ENCODE assay signal across 22 cellular contexts in genomic region chr19:38162094-38162493, GRCh38.
"Had no signal": no experiment of that assay in that cellular context is flagged by ENCODE, and none has a peak within 500 bp of the region (broad histone marks: within the 10 kb centered on the region; RNA-seq: fewer than 3 reads in every experiment).

No MANE protein-coding gene starts in this region.

- H3K4me3 Mint-ChIP-seq: immature natural killer cell; neural progenitor cell; stimulated activated naive CD8-positive, alpha-beta T cell treated with anti-CD3 and anti-CD28 coated beads, Interleukin-15, amount 100 ng/mL, for 72 hours had no signal

- ATAC-seq: gastroesophageal sphincter; heart right ventricle; naive thymus-derived CD4-positive, alpha-beta T cell; right lobe of liver; stimulated activated naive CD8-positive, alpha-beta T cell treated with anti-CD3 and anti-CD28 coated beads, Interleukin-15, amount 100 ng/mL, for 72 hours had no signal

- DNase-seq: activated CD4-positive, alpha-beta T cell treated with anti-CD3 and anti-CD28 coated beads, Interleukin-2, amount 50 U/mL, for 1 hour; activated CD8-positive, alpha-beta memory T cell treated with anti-CD3 and anti-CD28 coated beads, Interleukin-2, amount 50 U/mL, for 4 hours; activated effector memory CD4-positive, alpha-beta T cell treated with Interleukin-2 at 50 U/mL for 16 hours; activated naive CD4-positive, alpha-beta T cell treated with anti-CD3 and anti-CD28 coated beads, Interleukin-2, amount 50 U/mL, for 16 hours; activated T-cell treated with anti-CD3 and anti-CD28 coated beads, Interleukin-2, amount 50 U/mL, for 48 hours; central memory CD4-positive, alpha-beta T cell; dorsolateral prefrontal cortex; heart right ventricle; immature natural killer cell; naive thymus-derived CD4-positive, alpha-beta T cell; ovary; right lobe of liver; stimulated activated CD4-positive, alpha-beta T cell treated with anti-CD3 and anti-CD28 coated beads, Interleukin-4, amount 100 ng/mL, for 1 hour; stimulated activated naive CD8-positive, alpha-beta T cell treated with anti-CD3 and anti-CD28 coated beads, Interleukin-15, amount 100 ng/mL, for 72 hours; T-helper 1 cell; T-helper 9 cell; trophoblast cell had no signal

- H3K4me3 ChIP-seq: dorsolateral prefrontal cortex, gastroesophageal sphincter, heart right ventricle, neural progenitor cell, ovary, right lobe of liver, smooth muscle cell, suprapubic skin, vagina had no signal

- H3K27ac ChIP-seq: dorsolateral prefrontal cortex, gastroesophageal sphincter, heart right ventricle, neural progenitor cell, ovary, right lobe of liver, suprapubic skin, vagina had no signal

- H3K4me1 Mint-ChIP-seq: immature natural killer cell; naive thymus-derived CD4-positive, alpha-beta T cell; neural progenitor cell; stimulated activated naive CD8-positive, alpha-beta T cell treated with anti-CD3 and anti-CD28 coated beads, Interleukin-15, amount 100 ng/mL, for 72 hours had no signal

- H3K27me3 ChIP-seq: dorsolateral prefrontal cortex, gastroesophageal sphincter, heart right ventricle, neural progenitor cell, ovary, right lobe of liver, suprapubic skin, vagina had no signal

- H3K27ac Mint-ChIP-seq: immature natural killer cell; neural progenitor cell; stimulated activated naive CD8-positive, alpha-beta T cell treated with anti-CD3 and anti-CD28 coated beads, Interleukin-15, amount 100 ng/mL, for 72 hours had no signal

- H3K4me1 ChIP-seq: gastroesophageal sphincter, heart right ventricle, neural progenitor cell, right lobe of liver, suprapubic skin, vagina had no signal

- H3K36me3 ChIP-seq: neural progenitor cell had no signal

- H3K27me3 Mint-ChIP-seq: naive thymus-derived CD4-positive, alpha-beta T cell; stimulated activated naive CD8-positive, alpha-beta T cell treated with anti-CD3 and anti-CD28 coated beads, Interleukin-15, amount 100 ng/mL, for 72 hours had no signal
